25 cellular contexts compared by ENCODE assay signal in genomic region chr3:129370248-129370964, GRCh38. TPM values are rescaled to one million over a fixed set of nuclear protein-coding genes. Genes with fewer than 3 reads are reported as not detected.
DNase-seq lines count a peak whose midpoint lies in the region; ATAC-seq, FAIRE-seq and TF ChIP-seq lines count a peak whose summit lies in the region.
"Had no signal": no experiment of that assay in that cellular context is flagged by ENCODE, and none has a peak within 500 bp of the region (broad histone marks: within the 10 kb centered on the region; RNA-seq: fewer than 3 reads in every experiment).

No MANE protein-coding gene starts in this region.

- no peaks in the 10 kb centered on the region for H4K20me1 ChIP-seq in H9 (ENCODE audit: control insufficient read depth, insufficient read depth, insufficient read length)
- peaks cover 0 to 15% of the 10 kb centered on the region in 2 experiments for H4K20me1 ChIP-seq in H1 (replicated peaks in 1 of 2; ENCODE audit: control insufficient read depth in 1 of 2, insufficient read depth in 2 of 2, low read length in 2 of 2)
- H4K20me1 ChIP-seq: BLaER1 had no signal

- peak; percentile 13 for FAIRE-seq in H1 (lab: Jason Lieb, UNC)
- FAIRE-seq: G401.6, H54, RCC 7860 had no signal

- ATAC-seq in activated CD8-positive, alpha-beta memory T cell treated with anti-CD3 and anti-CD28 coated beads, Interleukin-2, amount 10 ng/mL, durations not matched to agents 7 days and 5 days = peak; percentile 27
- ATAC-seq in HG03432 (IDR thresholded peaks at IDR 0.05; ENCODE audit: unreplicated experiment) (no peak), HG02642 (IDR thresholded peaks at IDR 0.05; ENCODE audit: poor library complexity, unreplicated experiment) (no peak)

- H2BK120ac ChIP-seq in H9 (ENCODE audit: low read depth, low read length, poor library complexity, severe bottlenecking) (no peak overlapping the region), H1 (replicated peaks; ENCODE audit: low read depth, low read length) (no peak overlapping the region), trophoblast cell (ENCODE audit: insufficient read depth, low read length, poor library complexity) (no peak overlapping the region)

- no peak overlapping the region for H3K4ac ChIP-seq in H9 (ENCODE audit: low read depth, low read length)
- peak overlapping the region; percentile 38 for H3K4ac ChIP-seq in H1 (replicated peaks; ENCODE audit: insufficient read length, low read depth, low read length)
- no peak overlapping the region for H3K4ac ChIP-seq in trophoblast cell (ENCODE audit: low read depth, low read length)

- no peak overlapping the region for H3K56ac ChIP-seq in H9 (ENCODE audit: insufficient read length, low read depth, low read length)
- peak overlapping the region; percentile 100 for H3K56ac ChIP-seq in H1 (replicated peaks; ENCODE audit: insufficient read length, low read depth, low read length)

- 100% methylated on average over 4 of the region's 5 CpGs for WGBS in H9 (ENCODE audit: extremely low coverage, insufficient read length, low lambda C conversion rate)
- WGBS in H1 (ENCODE audit: extremely low coverage in 1 of 2, insufficient coverage in 1 of 2, insufficient read length in 1 of 2, insufficient replicate concordance in 2 of 2, low coverage in 1 of 2, low lambda C conversion rate in 2 of 2, missing lambda C conversion rate in 1 of 2), 2 experiments = 83 to 100% methylated on average over 1 to 5 of the region's 5 CpGs
- 100% methylated on average over 4 of the region's 5 CpGs for WGBS in trophoblast cell (ENCODE audit: extremely low coverage, insufficient coverage, insufficient read length)

- DNase-seq in activated CD8-positive, alpha-beta memory T cell treated with anti-CD3 and anti-CD28 coated beads, Interleukin-2, amount 10 ng/mL, durations not matched to agents 7 days and 5 days = no peak
- no peak for DNase-seq in activated CD8-positive, alpha-beta memory T cell treated with anti-CD3 and anti-CD28 coated beads, Interleukin-2, amount 50 U/mL, for 4 hours
- DNase-seq in H9 = no peak
- no peak for DNase-seq in H1 (ENCODE audit: low read depth in 1 of 2, low spot score in 2 of 2)
- DNase-seq in trophoblast cell = no peak
- no peak for DNase-seq in NCI-H187 treated with DMSO at 0.1 percent for 48 hours (lab: John Stamatoyannopoulos, UW)
- DNase-seq: ACHN; CD4-positive, alpha-beta memory T cell; Karpas-422; NCI-H1417; NCI-H1694 treated with DMSO at 0.1 percent for 48 hours; NCI-H446; NCI-H526; OCI-M1 had no signal

- no peak for TF ChIP-seq RAD21 in H1 (IDR thresholded peaks at IDR 0.05 in 1 of 2, conservative IDR thresholded peaks at IDR 0.05 in 1 of 2; ENCODE audit: low read depth in 2 of 2, low read length in 2 of 2)

- H3K36me3 ChIP-seq in H1 (ENCODE audit: control insufficient read depth in 2 of 4, insufficient read depth in 4 of 4, low read length in 3 of 4) (no peaks in the 10 kb centered on the region; a peak in 1 of 8 replicates), trophoblast cell (ENCODE audit: control insufficient read depth in 1 of 2, insufficient read depth in 2 of 2, low read length in 2 of 2) (no peaks in the 10 kb centered on the region)
- H3K36me3 ChIP-seq: BLaER1, SJSA1 had no signal

- H3K27me3 ChIP-seq in H9 (ENCODE audit: insufficient read depth, low read length) = no peaks in the 10 kb centered on the region
- no peaks in the 10 kb centered on the region for H3K27me3 ChIP-seq in H1 (replicated peaks in 1 of 4; ENCODE audit: control insufficient read depth in 3 of 4, extremely low read depth in 1 of 4, insufficient read depth in 3 of 4, low read length in 3 of 4)
- no peaks in the 10 kb centered on the region for H3K27me3 ChIP-seq in trophoblast cell (ENCODE audit: insufficient read depth, low read length)
- H3K27me3 ChIP-seq: BLaER1, SJSA1 had no signal

- no peaks in the 10 kb centered on the region for H3K9me3 ChIP-seq in H9 (ENCODE audit: control insufficient read depth, low read depth, low read length)
- H3K9me3 ChIP-seq in H1 (ENCODE audit: insufficient read depth in 2 of 2, low read depth in 1 of 2, low read length in 1 of 2) = no peaks in the 10 kb centered on the region
- peaks cover 8% of the 10 kb centered on the region for H3K9me3 ChIP-seq in trophoblast cell (ENCODE audit: insufficient read depth, low read depth, low read length)
- H3K9me3 ChIP-seq: SJSA1 had no signal

- H2AFZ ChIP-seq in H9 (ENCODE audit: low read length) (no peak overlapping the region), H1 (ENCODE audit: low read length) (no peak overlapping the region), trophoblast cell (ENCODE audit: insufficient read depth, low read length, poor library complexity) (no peak overlapping the region)

- H4K5ac ChIP-seq in H9 (ENCODE audit: insufficient read length, low read depth, low read length) = no peak overlapping the region
- H4K5ac ChIP-seq in H1 (ENCODE audit: insufficient read length, low read depth, low read length) = no peak overlapping the region

- H3K23me2 ChIP-seq in H9 (ENCODE audit: insufficient read length, low read depth, low read length, poor library complexity, severe bottlenecking) = peaks cover 5% of the 10 kb centered on the region
- H3K23me2 ChIP-seq in H1 (ENCODE audit: low read depth, low read length) = peaks cover 16% of the 10 kb centered on the region

- no peak overlapping the region for H3K18ac ChIP-seq in H9 (ENCODE audit: insufficient read length, low read depth, low read length)
- no peak overlapping the region for H3K18ac ChIP-seq in H1 (ENCODE audit: extremely low read depth, low read length)
- no peak overlapping the region for H3K18ac ChIP-seq in trophoblast cell (ENCODE audit: low read length)

- no peaks in the 10 kb centered on the region for H3K27me3 Mint-ChIP-seq in activated CD8-positive, alpha-beta memory T cell treated with anti-CD3 and anti-CD28 coated beads, Interleukin-2, amount 10 ng/mL, durations not matched to agents 7 days and 5 days
- peaks cover 2% of the 10 kb centered on the region; the same call in 1 of the 2 replicates for H3K27me3 Mint-ChIP-seq in H9 (ENCODE audit: low read depth)
- H3K27me3 Mint-ChIP-seq: CD4-positive, alpha-beta memory T cell; IgD-negative memory B cell had no signal

- H3K27ac ChIP-seq in H9 (ENCODE audit: insufficient read length, low read depth, low read length) (no peak overlapping the region), H1 (ENCODE audit: low read depth, low read length) (no peak overlapping the region), trophoblast cell (ENCODE audit: low read depth, low read length) (no peak overlapping the region)
- H3K27ac ChIP-seq: 22Rv1, BLaER1, SJSA1 had no signal

- H3K4me2 ChIP-seq in H9 (ENCODE audit: insufficient read depth, insufficient read length, low read length) (no peak overlapping the region), H1 (ENCODE audit: insufficient read depth in 1 of 2, low read depth in 2 of 2, low read length in 2 of 2) (no peak overlapping the region; a peak in 1 of 4 replicates), trophoblast cell (ENCODE audit: low read length) (no peak overlapping the region)
- H3K4me2 ChIP-seq: BLaER1 had no signal

- H3K36me3 Mint-ChIP-seq in activated CD8-positive, alpha-beta memory T cell treated with anti-CD3 and anti-CD28 coated beads, Interleukin-2, amount 10 ng/mL, durations not matched to agents 7 days and 5 days = no peaks in the 10 kb centered on the region
- H3K36me3 Mint-ChIP-seq in H9 (ENCODE audit: insufficient read depth in 1 of 3, low read depth in 3 of 3) = no peaks in the 10 kb centered on the region; a peak in 1 of 7 replicates

- POLR2A ChIA-PET in H1 (lab: Charles Lee; ENCODE audit: partially characterized antibody) = no interaction called here

- no peaks in the 10 kb centered on the region for H3K79me2 ChIP-seq in H9 (ENCODE audit: insufficient read depth, low read length)
- no peaks in the 10 kb centered on the region for H3K79me2 ChIP-seq in H1 (ENCODE audit: control insufficient read depth in 1 of 2, insufficient read depth in 2 of 2, low read length in 2 of 2)
- no peaks in the 10 kb centered on the region for H3K79me2 ChIP-seq in trophoblast cell (ENCODE audit: control insufficient read depth, insufficient read depth, low read length, poor library complexity)

- H3K79me1 ChIP-seq in H9 (ENCODE audit: insufficient read depth, low read depth, low read length, poor library complexity, severe bottlenecking) (no peaks in the 10 kb centered on the region), H1 (ENCODE audit: low read depth, low read length) (no peaks in the 10 kb centered on the region), trophoblast cell (ENCODE audit: low read length) (no peaks in the 10 kb centered on the region)

- H2BK20ac ChIP-seq in H9 (ENCODE audit: low read depth, low read length, poor library complexity, severe bottlenecking) (no peak overlapping the region), H1 (ENCODE audit: low read length) (no peak overlapping the region; the same call in 1 of the 2 replicates)

- H4K91ac ChIP-seq in H9 (ENCODE audit: insufficient read length, low read depth, low read length) (no peak overlapping the region), H1 (replicated peaks; ENCODE audit: insufficient read length, low read length) (peak overlapping the region; percentile 85), trophoblast cell (ENCODE audit: low read depth, low read length) (no peak overlapping the region)

- CTCF ChIA-PET in activated CD8-positive, alpha-beta memory T cell treated with anti-CD3 and anti-CD28 coated beads, Interleukin-2, amount 10 ng/mL, durations not matched to agents 7 days and 5 days (lab: Charles Lee) = no interaction called here
- CTCF ChIA-PET in H1 (lab: Charles Lee; ENCODE audit: partially characterized antibody) = interaction anchor here (2.1 kb wide), 1 partner anchor 33 kb away, joined by 5 read pairs; no protein-coding TSS in a partner anchor

- H3K9ac ChIP-seq in H9 (ENCODE audit: extremely low read depth, insufficient read length, low read length) (no peak overlapping the region), H1 (replicated peaks in 1 of 4; ENCODE audit: extremely low read depth in 1 of 4, low read depth in 3 of 4, low read length in 3 of 4) (peak overlapping the region in 1 of 4 experiments; percentile 48; a peak in 2 of 7 replicates), trophoblast cell (ENCODE audit: low read length) (no peak overlapping the region)
- H3K9ac ChIP-seq: BLaER1 had no signal

- H2BK12ac ChIP-seq in H9 (ENCODE audit: insufficient read length, low read depth, low read length) = no peak overlapping the region
- no peak overlapping the region for H2BK12ac ChIP-seq in H1 (ENCODE audit: low read depth, low read length)
- H2BK12ac ChIP-seq in trophoblast cell (ENCODE audit: low read length) = no peak overlapping the region

- H4K8ac ChIP-seq in H9 (replicated peaks; ENCODE audit: insufficient read length, low read depth, low read length) (peak overlapping the region; percentile 43), H1 (ENCODE audit: extremely low read depth, insufficient read depth, low read length) (no peak overlapping the region), trophoblast cell (ENCODE audit: low read depth, low read length) (no peak overlapping the region)

- H3K4me1 ChIP-seq in H9 (ENCODE audit: insufficient read depth, low read length) = no peaks in the 10 kb centered on the region; the same call in 1 of the 2 replicates
- no peaks in the 10 kb centered on the region; a peak in 1 of 7 replicates for H3K4me1 ChIP-seq in H1 (replicated peaks in 1 of 4; ENCODE audit: control insufficient read depth in 3 of 4, insufficient read depth in 4 of 4, low read length in 3 of 4)
- H3K4me1 ChIP-seq in trophoblast cell (ENCODE audit: control insufficient read depth in 1 of 2, insufficient read depth in 2 of 2, low read length in 2 of 2) = no peaks in the 10 kb centered on the region
- H3K4me1 ChIP-seq: BLaER1, SJSA1 had no signal

- H3K23ac ChIP-seq in H9 (ENCODE audit: insufficient read length, low read depth, low read length) (no peak overlapping the region), H1 (ENCODE audit: insufficient read length) (peak overlapping the region; percentile 57), trophoblast cell (ENCODE audit: low read length) (peak overlapping the region; percentile 86)

- no peak for TF ChIP-seq POLR2A in H1 (IDR thresholded peaks at IDR 0.05; ENCODE audit: control extremely low read depth in 1 of 2, low read depth in 2 of 2, low read length in 2 of 2)

- H3K4me3 ChIP-seq in H1 (ENCODE audit: extremely low read depth in 1 of 4, insufficient read depth in 2 of 4, low read depth in 3 of 4, low read length in 4 of 4) (no peak overlapping the region), trophoblast cell (ENCODE audit: low read depth, low read length) (peak overlapping the region; percentile 59)
- H3K4me3 ChIP-seq: BLaER1, SJSA1 had no signal

- no peaks in the 10 kb centered on the region for H3K4me1 Mint-ChIP-seq in activated CD8-positive, alpha-beta memory T cell treated with anti-CD3 and anti-CD28 coated beads, Interleukin-2, amount 10 ng/mL, durations not matched to agents 7 days and 5 days
- no peaks in the 10 kb centered on the region for H3K4me1 Mint-ChIP-seq in H9
- H3K4me1 Mint-ChIP-seq: CD4-positive, alpha-beta memory T cell had no signal

- no peak overlapping the region for H3K27ac Mint-ChIP-seq in activated CD8-positive, alpha-beta memory T cell treated with anti-CD3 and anti-CD28 coated beads, Interleukin-2, amount 10 ng/mL, durations not matched to agents 7 days and 5 days
- no peak overlapping the region for H3K27ac Mint-ChIP-seq in H9
- H3K27ac Mint-ChIP-seq: CD4-positive, alpha-beta memory T cell; IgD-negative memory B cell had no signal

- H3T11ph ChIP-seq in H9 (ENCODE audit: low read length) = no peak overlapping the region

- H4K12ac ChIP-seq in trophoblast cell (ENCODE audit: low read depth, low read length) = no peak overlapping the region

- TF ChIP-seq CTCF in H9 (conservative IDR thresholded peaks at IDR 0.05) (no peak), H1 (IDR thresholded peaks at IDR 0.05; ENCODE audit: control extremely low read depth in 1 of 3, insufficient read depth in 1 of 3, low read depth in 1 of 3, low read length in 3 of 3) (no peak)

- no peak overlapping the region for H2BK5ac ChIP-seq in H9 (ENCODE audit: insufficient read length, low read length)
- no peak overlapping the region for H2BK5ac ChIP-seq in H1 (ENCODE audit: low read depth, low read length)
- H2BK5ac ChIP-seq in trophoblast cell (ENCODE audit: low read depth, low read length, poor library complexity) = no peak overlapping the region

- H2BK15ac ChIP-seq in H9 (ENCODE audit: low read depth, low read length) (no peak overlapping the region), H1 (ENCODE audit: low read length) (peak overlapping the region; percentile 23; the same call in 1 of the 2 replicates)

- no peaks in the 10 kb centered on the region for H3K9me3 Mint-ChIP-seq in activated CD8-positive, alpha-beta memory T cell treated with anti-CD3 and anti-CD28 coated beads, Interleukin-2, amount 10 ng/mL, durations not matched to agents 7 days and 5 days (ENCODE audit: low read depth)
- no peaks in the 10 kb centered on the region for H3K9me3 Mint-ChIP-seq in H9
- H3K9me3 Mint-ChIP-seq: CD4-positive, alpha-beta memory T cell had no signal

- no peak overlapping the region for H3K14ac ChIP-seq in H9 (ENCODE audit: insufficient read depth, low read length)
- H3K14ac ChIP-seq in H1 (ENCODE audit: insufficient read length) = no peak overlapping the region
- H3K14ac ChIP-seq in trophoblast cell (ENCODE audit: low read length) = no peak overlapping the region

- H3K4me3 Mint-ChIP-seq in activated CD8-positive, alpha-beta memory T cell treated with anti-CD3 and anti-CD28 coated beads, Interleukin-2, amount 10 ng/mL, durations not matched to agents 7 days and 5 days = no peak overlapping the region
- no peak overlapping the region for H3K4me3 Mint-ChIP-seq in H9
- H3K4me3 Mint-ChIP-seq: CD4-positive, alpha-beta memory T cell; IgD-negative memory B cell had no signal

- TF ChIP-seq EP300 in H1 (IDR thresholded peaks at IDR 0.05; ENCODE audit: borderline replicate concordance in 1 of 2, low read depth in 2 of 2, low read length in 2 of 2) = no peak

- no peak overlapping the region for H2AK5ac ChIP-seq in H9 (ENCODE audit: insufficient read length, low read length)
- H2AK5ac ChIP-seq in H1 (ENCODE audit: low read depth, low read length) = peak overlapping the region; percentile 88; the same call in 1 of the 2 replicates
- H2AK5ac ChIP-seq in trophoblast cell (ENCODE audit: low read length) = no peak overlapping the region

RNA-seq across cellular contexts. Expression of gene EFCAB12, which starts 58.0 kb away (rescaled TPM):
- total RNA-seq in activated CD8-positive, alpha-beta memory T cell treated with anti-CD3 and anti-CD28 coated beads, Interleukin-2, amount 10 ng/mL, durations not matched to agents 7 days and 5 days = 1 to 10 TPM in 1 of 2 experiments, under 1 TPM in 1; 0.56 to 1.4 TPM
- 0.11 and 0.28 TPM in 2 replicates for total RNA-seq in H9 (2021)
- total RNA-seq in H1 (2021; fragmentation: NEBNext Ultra II Directional; extraction: Animal tissue kit (Norgen Biotek cat#: 25700)) = 0.75 and 0.99 TPM in 2 replicates
- polyA plus RNA-seq in H1 (2011; rRNA removed) = 0.60 and 0.71 TPM in 2 replicates
- 0.54 TPM for polyA plus RNA-seq in H1 (2011; cell fraction: cytosol; rRNA removed)
- polyA plus RNA-seq in H1 (2011; cell fraction: nucleus; rRNA removed) = 2.1 TPM
- 0.88 to 1.4 TPM (median 1.2 TPM) in 4 replicates for polyA plus RNA-seq in H1 (2012, experiment 1 of 2)
- polyA plus RNA-seq in H1 (2012, experiment 2 of 2) = 0.38 TPM
- 0.51 TPM for polyA plus RNA-seq in H1 (2013, experiment 1 of 2)
- 0.33 TPM for polyA plus RNA-seq in H1 (2013, experiment 2 of 2)
- 0.37 and 1.3 TPM in 2 replicates for polyA minus RNA-seq in H1 (2011; rRNA and poly(A)+ RNA removed)
- polyA minus RNA-seq in H1 (2011; cell fraction: cytosol; rRNA and poly(A)+ RNA removed) = not detected
- polyA minus RNA-seq in H1 (2011; cell fraction: nucleus; rRNA and poly(A)+ RNA removed) = 0.70 TPM
- 0.31 and 0.39 TPM in 2 replicates for polyA plus RNA-seq in trophoblast cell (2013)
- total RNA-seq: Daoy, M059J, SJSA1 had no signal
